Comparison of ENCODE assay signal across 12 cellular contexts in genomic region chr21:43312751-43313169, GRCh38.
DNase-seq lines count a peak whose midpoint lies in the region; ATAC-seq, FAIRE-seq and TF ChIP-seq lines count a peak whose summit lies in the region.
"Had no signal": no experiment of that assay in that cellular context is flagged by ENCODE, and none has a peak within 500 bp of the region (broad histone marks: within the 10 kb centered on the region; RNA-seq: fewer than 3 reads in every experiment).

No MANE protein-coding gene starts in this region.

- in situ Hi-C loops in GM12878 (cut with MboI) = no loop called here
- in situ Hi-C loops in KBM-7 (cut with MboI; ENCODE audit: low pct_unique_long_range_greater_than_20kb, low sequenced_read_pairs) = no loop called here

- peak overlapping the region; percentile 63 for H2AFZ ChIP-seq in GM12878 (ENCODE audit: control insufficient read depth, low read depth, low read length)

- RAD21 ChIA-PET in GM12878 (lab: Charles Lee; ENCODE audit: unreplicated experiment) = interaction anchor here (1.3 to 1.9 kb wide), 2 partner anchors 40 to 43 kb away, joined by 3 to 7 read pairs; no protein-coding TSS in a partner anchor

- no TSS peak for BruUV-seq in GM12878 (replicated peaks; lab: Mats Ljungman, UMichigan)

- no peaks in the 10 kb centered on the region for H3K9me3 ChIP-seq in right cardiac atrium (ENCODE audit: control insufficient read depth, low read length)
- peaks cover 2% of the 10 kb centered on the region; the same call in 1 of the 3 replicates for H3K9me3 ChIP-seq in GM12878 (replicated peaks; ENCODE audit: control insufficient read depth, insufficient read depth, low read length)

- no peak overlapping the region for H3K27ac ChIP-seq in right cardiac atrium (ENCODE audit: low read length)
- peak overlapping the region; percentile 44 for H3K27ac ChIP-seq in GM12878 (ENCODE audit: control insufficient read depth, insufficient read depth)

- whole genome bisulfite sequencing in right cardiac atrium = 85% methylated on average over 6 of the region's 6 CpGs
- 30% methylated on average over 6 of the region's 6 CpGs for WGBS in GM12878 (ENCODE audit: insufficient coverage, insufficient replicate concordance, low lambda C conversion rate, missing lambda C conversion rate)

- DNase-seq in right cardiac atrium (peak in 2 of 3 donors; percentile 10 to 29), Right ventricle myocardium superior (no peak), HuH-7 (ENCODE audit: low spot score) (peak; percentile 65), GM12878 (ENCODE audit: low read depth, low spot score) (peak; percentile 23), T-helper 9 cell (no peak), KBM-7 (no peak), ureter (ENCODE audit: low spot score) (no peak)
- no peak for DNase-seq in activated effector memory CD4-positive, alpha-beta T cell treated with anti-CD3 and anti-CD28 coated beads, Interleukin-2, amount 50 U/mL, for 16 hours
- DNase-seq: activated CD8-positive, alpha-beta memory T cell treated with anti-CD3 and anti-CD28 coated beads, Interleukin-2, amount 50 U/mL, for 4 hours; HFFc6; NCI-H82 had no signal

- TF ChIP-seq POLR2A in GM12878 (IDR thresholded peaks at IDR 0.05; ENCODE audit: low read depth, low read length) = no peak

- no peak for TF ChIP-seq EP300 in GM12878 (IDR thresholded peaks at IDR 0.05; ENCODE audit: borderline replicate concordance in 1 of 2, control insufficient read depth in 1 of 2, low read depth in 2 of 2, low read length in 2 of 2)

- ATAC-seq in right cardiac atrium (no peak), Right ventricle myocardium superior (ENCODE audit: poor library complexity) (no peak), GM12878 (peak; percentile 87)

- peak overlapping the region; percentile 26; the same call in 1 of the 2 replicates for H3K9ac ChIP-seq in GM12878 (ENCODE audit: control insufficient read depth, insufficient read depth, low read length)

- H3K4me2 ChIP-seq in GM12878 (ENCODE audit: control insufficient read depth, insufficient read depth) = peak overlapping the region; percentile 90

- no peak for TF ChIP-seq RAD21 in GM12878 (IDR thresholded peaks at IDR 0.05; ENCODE audit: insufficient read depth, low read depth, low read length)

- peak; percentile 86 for FAIRE-seq in GM12878 (lab: Jason Lieb, UNC)
- FAIRE-seq: G401.6 had no signal

- SMC1A ChIA-PET in GM12878 (lab: Charles Lee; ENCODE audit: uncharacterized antibody, unreplicated experiment) = interaction anchor here (1.6 to 1.8 kb wide), 2 partner anchors 9 to 41 kb away, joined by 4 read pairs; no protein-coding TSS in a partner anchor

- H3K27me3 ChIP-seq in right cardiac atrium (ENCODE audit: control insufficient read depth, insufficient read depth) (no peaks in the 10 kb centered on the region), GM12878 (replicated peaks in 1 of 2; ENCODE audit: control insufficient read depth in 2 of 2, insufficient read depth in 2 of 2, low read length in 1 of 2) (no peaks in the 10 kb centered on the region)

- no peaks in the 10 kb centered on the region for H3K36me3 ChIP-seq in GM12878 (ENCODE audit: control insufficient read depth in 2 of 2, insufficient read depth in 2 of 2, low read length in 1 of 2)

- H3K4me3 ChIP-seq in right cardiac atrium (ENCODE audit: low read length) (no peak overlapping the region), GM12878 (no peak overlapping the region)

- intact Hi-C loops in right cardiac atrium (cut with DNase I) = loop anchor here in 1 of 4 donors (10.0 kb wide), 1 partner anchor 342 kb away; the partner anchor contains the start of genes HSF2BP and RRP1B
- intact Hi-C loops in Right ventricle myocardium superior (cut with DNase I) = no loop called here
- intact Hi-C loops in GM12878 (cut with micrococcal nuclease; ENCODE audit: unreplicated experiment) = no loop called here

- TF ChIP-seq CTCF in GM12878 (IDR thresholded peaks at IDR 0.05 in 2 of 3, conservative IDR thresholded peaks at IDR 0.05 in 1 of 3; ENCODE audit: control insufficient read depth in 2 of 3, extremely low read depth in 1 of 3, insufficient read depth in 1 of 3, low read depth in 3 of 3, low read length in 3 of 3) = no peak

- no peaks in the 10 kb centered on the region for H3K4me1 ChIP-seq in right cardiac atrium (ENCODE audit: control insufficient read depth, insufficient read depth, low read length)
- H3K4me1 ChIP-seq in GM12878 (ENCODE audit: control insufficient read depth, insufficient read depth, low read length) = peaks cover 27% of the 10 kb centered on the region

- POLR2A ChIA-PET in GM12878 (lab: Charles Lee) = no interaction called here

- no peaks in the 10 kb centered on the region for H3K79me2 ChIP-seq in GM12878 (ENCODE audit: control insufficient read depth, insufficient read depth, low read length)

- CTCF ChIA-PET in GM12878 (lab: Yijun Ruan, JAX) = no interaction called here

- no peaks in the 10 kb centered on the region for H4K20me1 ChIP-seq in GM12878 (ENCODE audit: control insufficient read depth, insufficient read depth)

TF ChIP-seq in GM12878, 131 proteins besides CTCF, POLR2A, EP300 and RAD21:
- TF ChIP-seq RCOR1 (conservative IDR thresholded peaks at IDR 0.05; ENCODE audit: low read depth, low read length) (no peak), POU2F2 (IDR thresholded peaks at IDR 0.05; ENCODE audit: borderline replicate concordance, low read depth, low read length) (peak; percentile 96), NFXL1 (IDR thresholded peaks at IDR 0.05; ENCODE audit: borderline replicate concordance) (no peak), CEBPB (IDR thresholded peaks at IDR 0.05; ENCODE audit: borderline replicate concordance in 1 of 2, low read depth in 2 of 2, low read length in 2 of 2) (no peak), NR2F1 (conservative IDR thresholded peaks at IDR 0.05) (0 out of 2 replicates have a peak, but pooled peaks have one; percentile 55), PBX3 (IDR thresholded peaks at IDR 0.05; ENCODE audit: insufficient replicate concordance, low read depth, low read length) (no peak), BHLHE40 (IDR thresholded peaks at IDR 0.05; ENCODE audit: borderline replicate concordance in 1 of 2, low read depth in 2 of 2, low read length in 1 of 2) (0 out of 4 replicates have a peak, but pooled peaks of 1 of the 2 experiments have one; percentile 29), SMARCA5 (IDR thresholded peaks at IDR 0.05) (no peak), SP1 (IDR thresholded peaks at IDR 0.05; ENCODE audit: low read depth, low read length) (peak; percentile 39), YY1 (IDR thresholded peaks at IDR 0.05; ENCODE audit: low read depth, low read length) (no peak), IKZF1 (conservative IDR thresholded peaks at IDR 0.05) (peak; percentile 55; the same call in 1 of the 2 replicates), ZBED1 (IDR thresholded peaks at IDR 0.05; ENCODE audit: borderline replicate concordance) (no peak), TCF3 (IDR thresholded peaks at IDR 0.05; ENCODE audit: borderline replicate concordance, insufficient read depth, low read depth, low read length) (peak; percentile 78; the same call in 1 of the 2 replicates), IKZF2 (IDR thresholded peaks at IDR 0.05) (peak in 1 of 2 experiments; percentile 37; a peak in 1 of 4 replicates), TCF7 (IDR thresholded peaks at IDR 0.05; ENCODE audit: borderline replicate concordance) (no peak), TCF12 (IDR thresholded peaks at IDR 0.05; ENCODE audit: low read depth, low read length) (0 out of 2 replicates have a peak, but pooled peaks have one; percentile 60), RUNX3 (IDR thresholded peaks at IDR 0.05; ENCODE audit: low read length) (peak; percentile 45; the same call in 1 of the 2 replicates), EED (IDR thresholded peaks at IDR 0.05; ENCODE audit: low read depth) (peak; percentile 35; the same call in 1 of the 2 replicates)

Comparison
In these comparisons a context has a peak if more than half of its experiments do, and no peak if none do; other contexts are left out.
1. DNase-seq: peak in right cardiac atrium (2 of 3), HuH-7 (single experiment) and GM12878 (single experiment); none in Right ventricle myocardium superior (single experiment), T-helper 9 cell (single experiment), KBM-7 (single experiment), activated effector memory CD4-positive, alpha-beta T cell treated with anti-CD3 and anti-CD28 coated beads, Interleukin-2, amount 50 U/mL, for 16 hours (single experiment) and ureter (single experiment).